18 cellular contexts compared by ENCODE assay signal in the genomic region with DNA sequence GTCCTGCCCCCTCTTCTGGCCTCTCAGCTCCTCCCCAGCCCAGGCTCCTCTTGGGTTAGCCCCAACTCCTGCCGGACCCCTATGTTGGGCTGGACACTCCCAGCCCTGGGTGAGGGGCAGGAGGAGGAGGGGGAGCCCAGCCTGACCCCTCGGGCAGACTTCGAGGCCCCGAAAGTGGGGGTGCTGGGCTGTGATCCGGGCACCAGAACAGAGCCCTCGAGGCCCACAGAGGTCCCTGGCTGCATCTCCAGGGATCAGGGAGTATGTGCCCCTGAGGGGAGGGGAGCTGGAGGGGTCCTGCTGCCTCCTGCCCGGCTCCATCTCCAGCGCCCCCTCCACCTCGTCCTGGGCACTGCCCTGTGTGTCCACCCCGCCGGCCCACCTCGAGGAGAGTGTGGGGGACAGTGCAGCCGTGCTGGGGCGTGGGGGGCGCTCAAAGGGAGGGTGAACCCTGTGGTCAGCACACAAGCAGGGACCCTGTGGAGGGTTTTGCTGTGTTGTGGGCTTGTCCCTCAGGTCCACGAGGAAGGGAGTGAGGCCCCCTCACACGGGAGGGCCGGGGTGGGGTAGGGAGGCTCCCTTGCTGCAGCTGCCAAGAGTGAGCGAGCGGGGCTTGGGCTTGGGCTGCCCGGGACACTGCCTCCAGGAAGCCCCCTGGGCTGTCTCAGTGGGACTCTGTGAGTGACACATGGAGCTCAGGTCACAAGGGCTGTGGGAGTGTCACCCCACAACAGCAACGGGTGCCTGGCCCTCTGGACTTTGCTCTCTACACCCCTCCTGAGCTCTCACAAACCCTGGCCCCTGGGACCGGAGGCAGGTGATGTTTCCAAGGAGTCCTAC. TPM values are rescaled to one million over a fixed set of nuclear protein-coding genes. Genes with fewer than 3 reads are reported as not detected.
DNase-seq lines count a peak whose midpoint lies in the region; ATAC-seq, FAIRE-seq and TF ChIP-seq lines count a peak whose summit lies in the region.
"Had no signal": no experiment of that assay in that cellular context is flagged by ENCODE, and none has a peak within 500 bp of the region (broad histone marks: within the 10 kb centered on the region; RNA-seq: fewer than 3 reads in every experiment).

No MANE protein-coding gene starts in this region.

- H3K4me3 ChIP-seq in BLaER1 (no peak overlapping the region), ascending aorta (no peak overlapping the region), kidney (ENCODE audit: low read length in 2 of 2) (no peak overlapping the region), sigmoid colon (no peak overlapping the region)
- H3K4me3 ChIP-seq: HAP-1 had no signal

- no peaks in the 10 kb centered on the region for H3K36me3 ChIP-seq in BLaER1
- peaks cover 0 to 3% of the 10 kb centered on the region in 2 donors for H3K36me3 ChIP-seq in ascending aorta
- H3K36me3 ChIP-seq in kidney (ENCODE audit: control insufficient read depth in 1 of 2, insufficient read depth in 2 of 2, low read length in 2 of 2): no peaks in the 10 kb centered on the region
- no peaks in the 10 kb centered on the region for H3K36me3 ChIP-seq in sigmoid colon
- H3K36me3 ChIP-seq: HAP-1 had no signal

- intact Hi-C loops in ascending aorta (cut with DNase I) (no loop called here), kidney (cut with DNase I) (no loop called here), sigmoid colon (cut with DNase I) (no loop called here), left colon (cut with DNase I, micrococcal nuclease) (no loop called here)

- H3K4me1 ChIP-seq in BLaER1: peaks cover 86% of the 10 kb centered on the region
- peaks cover 5 to 47% of the 10 kb centered on the region in 2 donors for H3K4me1 ChIP-seq in ascending aorta
- peaks cover 13 to 16% of the 10 kb centered on the region in 2 donors for H3K4me1 ChIP-seq in kidney (ENCODE audit: control insufficient read depth in 1 of 2, insufficient read depth in 1 of 2, low read depth in 1 of 2, low read length in 2 of 2)
- H3K4me1 ChIP-seq in sigmoid colon: peaks cover 0 to 68% (median 60%) of the 10 kb centered on the region in 4 donors
- H3K4me1 ChIP-seq: HAP-1 had no signal

- TF ChIP-seq POLR2A in sigmoid colon (IDR thresholded peaks at IDR 0.05): no peak

- TF ChIP-seq EP300 in sigmoid colon (IDR thresholded peaks at IDR 0.05): no peak

- H3K27me3 ChIP-seq in BLaER1: no peaks in the 10 kb centered on the region
- no peaks in the 10 kb centered on the region for H3K27me3 ChIP-seq in ascending aorta
- H3K27me3 ChIP-seq in sigmoid colon: no peaks in the 10 kb centered on the region

- no peaks in the 10 kb centered on the region for H4K20me1 ChIP-seq in BLaER1

- H3K27ac ChIP-seq in BLaER1 (peak overlapping the region; percentile 35; the same call in 1 of the 2 replicates), ascending aorta (peak overlapping the region; percentile 34 to 42), kidney (ENCODE audit: low read depth in 2 of 2, low read length in 2 of 2) (no peak overlapping the region), sigmoid colon (peak overlapping the region in 2 of 4 donors; percentile 2 to 59)

- no peak for DNase-seq in ascending aorta (ENCODE audit: low spot score in 2 of 2)
- DNase-seq in kidney: peak; percentile 72
- DNase-seq in sigmoid colon: peak; percentile 57
- DNase-seq in SIG-M5 (lab: John Stamatoyannopoulos, UW): no peak
- no peak for DNase-seq in RCC 7860 (ENCODE audit: low spot score)
- no peak for DNase-seq in left colon
- DNase-seq: ACHN; activated B cell treated with CpG ODN at 0.5 μM for 24 hours; activated CD8-positive, alpha-beta memory T cell treated with anti-CD3 and anti-CD28 coated beads, Interleukin-2, amount 50 U/mL, for 4 hours; cerebellar nuclear complex; NCI-H187; SHP77 had no signal

- ATAC-seq in HG03432 (IDR thresholded peaks at IDR 0.05; ENCODE audit: unreplicated experiment) (no peak), left colon (no peak)
- ATAC-seq: activated T-helper 17 cell treated with anti-CD3 and anti-CD28 coated beads, Interleukin-2, amount 50 U/mL, for 72 hours had no signal

- H3K4me2 ChIP-seq in BLaER1: peak overlapping the region; percentile 76

- peaks cover 12% of the 10 kb centered on the region; the same call in 1 of the 2 replicates for H3K9me3 ChIP-seq in BLaER1
- peaks cover 0 to 12% of the 10 kb centered on the region in 2 donors for H3K9me3 ChIP-seq in ascending aorta
- H3K9me3 ChIP-seq in kidney (ENCODE audit: control insufficient read depth in 1 of 2, low read length in 2 of 2): peaks cover 0 to 6% of the 10 kb centered on the region in 2 donors
- H3K9me3 ChIP-seq in sigmoid colon: peaks cover 0 to 3% (median 0%) of the 10 kb centered on the region in 4 donors

- 70 to 86% methylated on average over 23 of the region's 23 CpGs for WGBS in sigmoid colon, 2 donors

- no peak for FAIRE-seq in kidney (lab: Jason Lieb, UNC)
- no peak for FAIRE-seq in RCC 7860 (lab: Jason Lieb, UNC)
- FAIRE-seq: D721Med, GM12892 had no signal

- H3K9ac ChIP-seq in BLaER1: no peak overlapping the region
- no peak overlapping the region for H3K9ac ChIP-seq in kidney (ENCODE audit: low read length in 2 of 2)

- TF ChIP-seq CTCF in ascending aorta (IDR thresholded peaks at IDR 0.05) (no peak), kidney (IDR thresholded peaks at IDR 0.05; ENCODE audit: borderline replicate concordance, extremely low read depth, insufficient read depth) (no peak), sigmoid colon (IDR thresholded peaks at IDR 0.05) (no peak)

RNA-seq across cellular contexts. Expression of gene COL18A1, which starts 54.4 kb away (rescaled TPM):
- total RNA-seq in ascending aorta: 699 TPM
- total RNA-seq in kidney: 316 TPM
- polyA plus RNA-seq in kidney (ENCODE audit: insufficient read depth, low read depth, low replicate concordance): 150 TPM
- 100 to 1,000 TPM in 3 of 4 donors, 10 to 100 TPM in 1; 39.7 to 197 (median 103) TPM for total RNA-seq in sigmoid colon
- 10 to 100 TPM in 1 of 3 donors, 1 to 10 TPM in 2; 4.4 to 34.8 (median 5.4) TPM for polyA plus RNA-seq in sigmoid colon
- 10 to 100 TPM; 10.6 to 17.0 TPM for total RNA-seq in left colon

Comparison
In these comparisons a context has a peak if more than half of its experiments do, and no peak if none do; other contexts are left out.
1. H3K27ac ChIP-seq: peak in BLaER1 (single experiment) and ascending aorta (2 of 2); none in kidney (0 of 2).
2. DNase-seq: peak in kidney (single experiment) and sigmoid colon (single experiment); none in ascending aorta (0 of 2), SIG-M5 (single experiment), RCC 7860 (single experiment) and left colon (0 of 2).